ENCODE assay signal across 12 cellular contexts in the genomic region with DNA sequence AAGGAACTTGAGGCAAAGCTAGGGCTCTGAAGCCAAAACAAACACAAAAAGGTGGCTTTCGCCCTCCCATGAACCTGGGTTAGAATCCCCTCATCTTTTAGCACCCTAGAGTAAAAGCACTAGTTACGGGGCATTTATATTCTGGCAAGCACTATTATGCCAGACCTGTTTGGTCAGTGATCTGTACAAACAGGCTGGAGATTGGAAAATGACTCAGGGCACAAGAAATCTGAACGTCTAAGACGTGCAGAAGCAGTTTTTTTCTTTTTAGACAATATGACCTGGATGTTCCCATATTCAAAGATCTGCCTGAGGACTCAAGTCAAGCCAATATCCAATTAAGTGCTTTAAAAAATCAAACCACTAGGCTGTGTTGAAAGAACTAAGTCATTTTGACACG. TPM values are rescaled to one million over a fixed set of nuclear protein-coding genes. Genes with fewer than 3 reads are reported as not detected.
DNase-seq lines count a peak whose midpoint lies in the region; ATAC-seq, FAIRE-seq and TF ChIP-seq lines count a peak whose summit lies in the region.
"Had no signal": no experiment of that assay in that cellular context is flagged by ENCODE, and none has a peak within 500 bp of the region (broad histone marks: within the 10 kb centered on the region; RNA-seq: fewer than 3 reads in every experiment).

No MANE protein-coding gene starts in this region.

- no peak for TF ChIP-seq POLR2A in HepG2 (IDR thresholded peaks at IDR 0.05; ENCODE audit: insufficient read depth in 1 of 2, low read depth in 2 of 2, low read length in 2 of 2)
- TF ChIP-seq POLR2A in right lobe of liver (IDR thresholded peaks at IDR 0.05): no peak
- TF ChIP-seq POLR2A in erythroblast (IDR thresholded peaks at IDR 0.05; ENCODE audit: low read length): no peak

- H3K27ac ChIP-seq in HepG2 (ENCODE audit: extremely low read length, insufficient read depth, low read length) (no peak overlapping the region), right lobe of liver (no peak overlapping the region), keratinocyte (ENCODE audit: control insufficient read depth, insufficient read depth, low read length) (peak overlapping the region; percentile 97)

- no peaks in the 10 kb centered on the region; a peak in 1 of 5 replicates for H3K27me3 ChIP-seq in HepG2 (ENCODE audit: control insufficient read depth in 1 of 2, insufficient read depth in 2 of 2, low read length in 2 of 2)
- no peaks in the 10 kb centered on the region for H3K27me3 ChIP-seq in right lobe of liver
- H3K27me3 ChIP-seq in adipocyte (replicated peaks; ENCODE audit: control insufficient read depth, insufficient read depth, low read length): no peaks in the 10 kb centered on the region
- H3K27me3 ChIP-seq in keratinocyte (ENCODE audit: control insufficient read depth, extremely low read depth, insufficient read depth, low read length): no peaks in the 10 kb centered on the region

- no peak for TF ChIP-seq EP300 in HepG2 (IDR thresholded peaks at IDR 0.05; ENCODE audit: low read depth in 2 of 2, low read length in 2 of 2)
- no peak for TF ChIP-seq EP300 in HepG2 (CRISPR knock-in tag; IDR thresholded peaks at IDR 0.05; ENCODE audit: borderline replicate concordance)

- H3K9me3 ChIP-seq in HepG2 (ENCODE audit: low read length) (no peaks in the 10 kb centered on the region), right lobe of liver (peaks cover 0 to 26% (median 14%) of the 10 kb centered on the region in 4 donors), adipocyte (ENCODE audit: control insufficient read depth, low read length) (peaks cover 33% of the 10 kb centered on the region), keratinocyte (ENCODE audit: control insufficient read depth, low read depth, low read length) (peaks cover 23% of the 10 kb centered on the region)

- BruUV-seq in HepG2 (replicated peaks; lab: Mats Ljungman, UMichigan): no TSS peak

- no peaks in the 10 kb centered on the region for H4K20me1 ChIP-seq in HepG2 (ENCODE audit: insufficient read depth, low read length)
- H4K20me1 ChIP-seq in keratinocyte (ENCODE audit: control insufficient read depth, extremely low read depth, insufficient read depth, low read length): no peaks in the 10 kb centered on the region

- ATAC-seq in HepG2 (no peak), right lobe of liver (no peak), GM21576 (IDR thresholded peaks at IDR 0.05; ENCODE audit: unreplicated experiment) (no peak)

- no peak for TF ChIP-seq RAD21 in HepG2 (CRISPR knock-in tag; IDR thresholded peaks at IDR 0.05)

- DNase-seq in HepG2 (ENCODE audit: low spot score) (no peak), right lobe of liver (no peak), adipocyte (ENCODE audit: low read depth) (no peak), keratinocyte (ENCODE audit: low read depth, low spot score) (no peak), NCI-H1436 (lab: John Stamatoyannopoulos, UW) (no peak), erythroblast (lab: John Stamatoyannopoulos, UW) (no peak), Ammon's horn (ENCODE audit: low spot score) (no peak)
- DNase-seq: activated naive CD4-positive, alpha-beta T cell treated with anti-CD3 and anti-CD28 coated beads, Interleukin-2, amount 50 U/mL, for 16 hours; AML-193; NCI-H1694 had no signal

- no peak for TF ChIP-seq CTCF in HepG2 (CRISPR knock-in tag; IDR thresholded peaks at IDR 0.05)
- no peak for TF ChIP-seq CTCF in right lobe of liver (IDR thresholded peaks at IDR 0.05)
- no peak for TF ChIP-seq CTCF in keratinocyte (optimal IDR thresholded peaks at IDR 0.05 in 1 of 3, IDR thresholded peaks at IDR 0.05 in 1 of 3, conservative IDR thresholded peaks at IDR 0.05 in 1 of 3; ENCODE audit: extremely low read depth in 1 of 3, insufficient read depth in 2 of 3, low read length in 3 of 3)

- FAIRE-seq in HepG2 (lab: Jason Lieb, UNC) (peak; percentile 30), keratinocyte (lab: Jason Lieb, UNC) (peak; percentile 55)
- FAIRE-seq: endothelial cell of umbilical vein had no signal

- H3K4me3 ChIP-seq in HepG2 (replicated peaks in 1 of 3; ENCODE audit: insufficient read depth in 1 of 3, low read depth in 2 of 3, low read length in 3 of 3) (peak overlapping the region in 1 of 3 experiments; percentile 99; a peak in 2 of 6 replicates), right lobe of liver (no peak overlapping the region), adipocyte (ENCODE audit: low read length) (peak overlapping the region; percentile 99), keratinocyte (ENCODE audit: control insufficient read depth in 2 of 3, extremely low read depth in 1 of 3, insufficient read depth in 2 of 3, low read depth in 1 of 3, low read length in 3 of 3) (peak overlapping the region; percentile 73 to 100 (median 94))

- H3K4me2 ChIP-seq in HepG2 (ENCODE audit: low read depth, low read length): peak overlapping the region; percentile 84
- H3K4me2 ChIP-seq in keratinocyte (ENCODE audit: control insufficient read depth, extremely low read depth, insufficient read depth, low read depth, low read length): peak overlapping the region; percentile 87

- H3K4me1 ChIP-seq in HepG2 (ENCODE audit: insufficient read depth, low read length): peaks cover 34% of the 10 kb centered on the region
- H3K4me1 ChIP-seq in right lobe of liver: peaks cover 0 to 20% (median 7%) of the 10 kb centered on the region in 4 donors
- peaks cover 36% of the 10 kb centered on the region for H3K4me1 ChIP-seq in adipocyte (ENCODE audit: control insufficient read depth, insufficient read depth, low read length)
- peaks cover 35% of the 10 kb centered on the region for H3K4me1 ChIP-seq in keratinocyte (ENCODE audit: control insufficient read depth, extremely low read depth, insufficient read depth, low read length)

- POLR2A ChIA-PET in HepG2 (lab: Yijun Ruan, JAX): interaction anchor here (1.0 to 3.5 kb wide), 2 partner anchors 21 to 22 kb away, joined by 7 to 130 read pairs; a partner anchor contains a TSS

- CTCF ChIA-PET in HepG2 (lab: Yijun Ruan, JAX; ENCODE audit: low intra/inter-chr PET ratio, low total read pairs): no interaction called here

- in situ Hi-C loops in HepG2 (cut with HindIII; ENCODE audit: extremely low pct_ligation_motif_present, low pct_unique_long_range_greater_than_20kb): no loop called here

- intact Hi-C loops in HepG2 (cut with micrococcal nuclease; ENCODE audit: unreplicated experiment) (loop anchor here (10.0 kb wide), 2 partner anchors 168 to 1018 kb away; a partner anchor contains a TSS), right lobe of liver (cut with DNase I) (no loop called here)

- dilution Hi-C loops in keratinocyte (cut with MboI; ENCODE audit: extremely low pct_ligation_motif_present, low sequenced_read_pairs): no loop called here

- H2AFZ ChIP-seq in HepG2 (ENCODE audit: low read length) (no peak overlapping the region), keratinocyte (ENCODE audit: control insufficient read depth, low read length) (no peak overlapping the region)

- peaks cover 3% of the 10 kb centered on the region for H3K9me1 ChIP-seq in keratinocyte (ENCODE audit: control insufficient read depth, extremely low read depth, insufficient read depth, low read length)

- 55% methylated on average over 5 of the region's 5 CpGs for WGBS in HepG2 (ENCODE audit: low lambda C conversion rate)
- WGBS in right lobe of liver (ENCODE audit: insufficient coverage, low coverage, low lambda C conversion rate, missing lambda C conversion rate): 90% methylated on average over 5 of the region's 5 CpGs

- peaks cover 30% of the 10 kb centered on the region for H3K79me2 ChIP-seq in HepG2 (ENCODE audit: insufficient read depth, low read length)
- H3K79me2 ChIP-seq in keratinocyte (ENCODE audit: control insufficient read depth, insufficient read depth, low read length): peaks cover 22% of the 10 kb centered on the region

- H3K36me3 ChIP-seq in HepG2 (replicated peaks in 1 of 2; ENCODE audit: control insufficient read depth in 1 of 2, insufficient read depth in 2 of 2, low read length in 2 of 2) (peaks cover 13 to 15% of the 10 kb centered on the region in 2 experiments), right lobe of liver (peaks cover 0 to 26% (median 14%) of the 10 kb centered on the region in 4 donors), adipocyte (ENCODE audit: control insufficient read depth, insufficient read depth, low read length, severe bottlenecking) (peaks cover 58% of the 10 kb centered on the region), keratinocyte (ENCODE audit: control insufficient read depth in 2 of 2, extremely low read depth in 1 of 2, insufficient read depth in 2 of 2, low read length in 2 of 2) (peaks cover 14 to 20% of the 10 kb centered on the region in 2 experiments)

- H3K9ac ChIP-seq in HepG2 (ENCODE audit: insufficient read depth, low read depth, low read length) (peak overlapping the region; percentile 33; the same call in 1 of the 2 replicates), adipocyte (ENCODE audit: low read length) (peak overlapping the region; percentile 97), keratinocyte (ENCODE audit: control insufficient read depth, extremely low read depth, insufficient read depth, low read length) (peak overlapping the region; percentile 97)

RNA-seq across cellular contexts. Expression of a gene that starts 3.0 kb away (rescaled TPM):
- total RNA-seq in HepG2 (2016; rRNA removed; fragmentation: Illumina TruSeq; extraction: Trizol) (9.9 and 12.6 TPM in 2 replicates), right lobe of liver (1 to 10 TPM; 2.8 to 4.5 (median 3.4) TPM)
- total RNA-seq in HepG2 (2016; cell fraction: cytosol; rRNA removed; fragmentation: Illumina TruSeq; extraction: Trizol; ENCODE audit: low read depth): 1.2 and 1.3 TPM in 2 replicates
- total RNA-seq in HepG2 (2016; cell fraction: insoluble cytoplasmic fraction; rRNA removed; fragmentation: Illumina TruSeq; extraction: Trizol): 9.5 and 13.9 TPM in 2 replicates
- total RNA-seq in HepG2 (2016; cell fraction: membrane; rRNA removed; fragmentation: Illumina TruSeq; extraction: Trizol): 4.7 and 6.1 TPM in 2 replicates
- total RNA-seq in HepG2 (2016; cell fraction: nucleus; rRNA removed; fragmentation: Illumina TruSeq; extraction: Trizol): 7.1 and 8.3 TPM in 2 replicates
- polyA plus RNA-seq in HepG2 (2011; rRNA removed) (4.3 TPM in 2 replicates), keratinocyte (8.9 to 12.6 TPM (median 11.6 TPM) in 3 replicates)
- 2.0 and 3.3 TPM in 2 replicates for polyA plus RNA-seq in HepG2 (2011; cell fraction: cytosol; rRNA removed)
- 7.0 and 8.6 TPM in 2 replicates for polyA plus RNA-seq in HepG2 (2011; cell fraction: nucleus; rRNA removed)
- polyA plus RNA-seq in HepG2 (2012): 3.6 and 3.9 TPM in 2 replicates
- polyA plus RNA-seq in HepG2 (2016; cell fraction: cytosol; fragmentation: Illumina TruSeq; extraction: Trizol; ENCODE audit: low read depth): 0.23 and 0.35 TPM in 2 replicates
- polyA plus RNA-seq in HepG2 (2016; cell fraction: insoluble cytoplasmic fraction; fragmentation: Illumina TruSeq; extraction: Trizol; ENCODE audit: low read depth): 7.1 and 7.4 TPM in 2 replicates
- 1.3 and 1.4 TPM in 2 replicates for polyA plus RNA-seq in HepG2 (2016; cell fraction: membrane; fragmentation: Illumina TruSeq; extraction: Trizol; ENCODE audit: low read depth)
- 10.5 and 11.6 TPM in 2 replicates for polyA plus RNA-seq in HepG2 (2016; cell fraction: nucleus; fragmentation: Illumina TruSeq; extraction: Trizol; ENCODE audit: insufficient read depth, low read depth)
- polyA minus RNA-seq in HepG2 (2011; rRNA and poly(A)+ RNA removed; ENCODE audit: low replicate concordance): 6.0 and 6.3 TPM in 2 replicates
- 4.3 and 6.0 TPM in 2 replicates for polyA minus RNA-seq in HepG2 (2011; cell fraction: cytosol; rRNA and poly(A)+ RNA removed)
- polyA minus RNA-seq in HepG2 (2011; cell fraction: nucleus; rRNA and poly(A)+ RNA removed): 6.8 and 11.7 TPM in 2 replicates
- polyA plus RNA-seq in keratinocyte (2011; ENCODE audit: low read depth): 6.0 TPM
- 6.0 and 10.6 TPM in 2 replicates for polyA plus RNA-seq in keratinocyte (2011; cell fraction: cytosol; rRNA removed)
- polyA plus RNA-seq in keratinocyte (2011; cell fraction: nucleus; rRNA removed): 13.0 and 15.3 TPM in 2 replicates
- 7.0 and 8.6 TPM in 2 replicates for polyA plus RNA-seq in keratinocyte (2012; ENCODE audit: low replicate concordance)
- 6.3 to 22.8 TPM (median 21.8 TPM) in 3 replicates for polyA minus RNA-seq in keratinocyte
- polyA minus RNA-seq in keratinocyte (2011; cell fraction: cytosol; rRNA and poly(A)+ RNA removed): 12.1 TPM
- polyA minus RNA-seq in keratinocyte (2011; cell fraction: nucleus; rRNA and poly(A)+ RNA removed): 13.0 and 23.0 TPM in 2 replicates

RNA-seq across cellular contexts. Expression of a gene that starts 22.5 kb away (rescaled TPM):
- 216 and 303 TPM in 2 replicates for total RNA-seq in HepG2 (2016; rRNA removed; fragmentation: Illumina TruSeq; extraction: Trizol)
- 17.8 and 18.7 TPM in 2 replicates for total RNA-seq in HepG2 (2016; cell fraction: cytosol; rRNA removed; fragmentation: Illumina TruSeq; extraction: Trizol; ENCODE audit: low read depth)
- total RNA-seq in HepG2 (2016; cell fraction: insoluble cytoplasmic fraction; rRNA removed; fragmentation: Illumina TruSeq; extraction: Trizol): 220 and 303 TPM in 2 replicates
- 54.4 and 60.8 TPM in 2 replicates for total RNA-seq in HepG2 (2016; cell fraction: membrane; rRNA removed; fragmentation: Illumina TruSeq; extraction: Trizol)
- 120 and 127 TPM in 2 replicates for total RNA-seq in HepG2 (2016; cell fraction: nucleus; rRNA removed; fragmentation: Illumina TruSeq; extraction: Trizol)
- polyA plus RNA-seq in HepG2 (2011; rRNA removed): 93.6 and 133 TPM in 2 replicates
- 55.9 and 84.1 TPM in 2 replicates for polyA plus RNA-seq in HepG2 (2011; cell fraction: cytosol; rRNA removed)
- polyA plus RNA-seq in HepG2 (2011; cell fraction: nucleus; rRNA removed): 20.7 and 25.3 TPM in 2 replicates
- 82.4 and 94.8 TPM in 2 replicates for polyA plus RNA-seq in HepG2 (2012)
- 13.1 and 13.2 TPM in 2 replicates for polyA plus RNA-seq in HepG2 (2016; cell fraction: cytosol; fragmentation: Illumina TruSeq; extraction: Trizol; ENCODE audit: low read depth)
- polyA plus RNA-seq in HepG2 (2016; cell fraction: insoluble cytoplasmic fraction; fragmentation: Illumina TruSeq; extraction: Trizol; ENCODE audit: low read depth): 325 and 342 TPM in 2 replicates
- 41.5 and 41.9 TPM in 2 replicates for polyA plus RNA-seq in HepG2 (2016; cell fraction: membrane; fragmentation: Illumina TruSeq; extraction: Trizol; ENCODE audit: low read depth)
- 149 and 155 TPM in 2 replicates for polyA plus RNA-seq in HepG2 (2016; cell fraction: nucleus; fragmentation: Illumina TruSeq; extraction: Trizol; ENCODE audit: insufficient read depth, low read depth)
- polyA minus RNA-seq in HepG2 (2011; rRNA and poly(A)+ RNA removed; ENCODE audit: low replicate concordance): 55.1 and 153 TPM in 2 replicates
- 59.6 and 62.2 TPM in 2 replicates for polyA minus RNA-seq in HepG2 (2011; cell fraction: cytosol; rRNA and poly(A)+ RNA removed)
- 145 and 152 TPM in 2 replicates for polyA minus RNA-seq in HepG2 (2011; cell fraction: nucleus; rRNA and poly(A)+ RNA removed)
- 10 to 100 TPM; 27.5 to 44.2 (median 32.0) TPM for total RNA-seq in right lobe of liver
- 86.2 to 169 TPM (median 129 TPM) in 3 replicates for polyA plus RNA-seq in keratinocyte
- polyA plus RNA-seq in keratinocyte (2011; ENCODE audit: low read depth): 72.8 TPM
- polyA plus RNA-seq in keratinocyte (2011; cell fraction: cytosol; rRNA removed): 62.6 and 92.8 TPM in 2 replicates
- 61.3 and 85.9 TPM in 2 replicates for polyA plus RNA-seq in keratinocyte (2011; cell fraction: nucleus; rRNA removed)
- polyA plus RNA-seq in keratinocyte (2012; ENCODE audit: low replicate concordance): 46.9 and 110 TPM in 2 replicates
- 51.2 to 89.2 TPM (median 69.7 TPM) in 3 replicates for polyA minus RNA-seq in keratinocyte
- 54.1 TPM for polyA minus RNA-seq in keratinocyte (2011; cell fraction: cytosol; rRNA and poly(A)+ RNA removed)
- 30.2 and 56.5 TPM in 2 replicates for polyA minus RNA-seq in keratinocyte (2011; cell fraction: nucleus; rRNA and poly(A)+ RNA removed)

RNA-seq across cellular contexts. Expression of a gene that starts 58.0 kb away (rescaled TPM):
- 81.5 and 84.6 TPM in 2 replicates for total RNA-seq in HepG2 (2016; rRNA removed; fragmentation: Illumina TruSeq; extraction: Trizol)
- total RNA-seq in HepG2 (2016; cell fraction: cytosol; rRNA removed; fragmentation: Illumina TruSeq; extraction: Trizol; ENCODE audit: low read depth): 62.6 and 67.5 TPM in 2 replicates
- 77.6 and 83.3 TPM in 2 replicates for total RNA-seq in HepG2 (2016; cell fraction: insoluble cytoplasmic fraction; rRNA removed; fragmentation: Illumina TruSeq; extraction: Trizol)
- 58.1 and 63.2 TPM in 2 replicates for total RNA-seq in HepG2 (2016; cell fraction: membrane; rRNA removed; fragmentation: Illumina TruSeq; extraction: Trizol)
- 55.6 and 64.4 TPM in 2 replicates for total RNA-seq in HepG2 (2016; cell fraction: nucleus; rRNA removed; fragmentation: Illumina TruSeq; extraction: Trizol)
- polyA plus RNA-seq in HepG2 (2011; rRNA removed): 55.5 and 57.9 TPM in 2 replicates
- polyA plus RNA-seq in HepG2 (2011; cell fraction: cytosol; rRNA removed): 41.6 and 53.2 TPM in 2 replicates
- polyA plus RNA-seq in HepG2 (2011; cell fraction: nucleus; rRNA removed): 94.8 and 103 TPM in 2 replicates
- 43.1 and 68.0 TPM in 2 replicates for polyA plus RNA-seq in HepG2 (2012)
- polyA plus RNA-seq in HepG2 (2016; cell fraction: cytosol; fragmentation: Illumina TruSeq; extraction: Trizol; ENCODE audit: low read depth): 77.6 and 80.8 TPM in 2 replicates
- 107 and 119 TPM in 2 replicates for polyA plus RNA-seq in HepG2 (2016; cell fraction: insoluble cytoplasmic fraction; fragmentation: Illumina TruSeq; extraction: Trizol; ENCODE audit: low read depth)
- polyA plus RNA-seq in HepG2 (2016; cell fraction: membrane; fragmentation: Illumina TruSeq; extraction: Trizol; ENCODE audit: low read depth): 67.2 and 70.2 TPM in 2 replicates
- polyA plus RNA-seq in HepG2 (2016; cell fraction: nucleus; fragmentation: Illumina TruSeq; extraction: Trizol; ENCODE audit: insufficient read depth, low read depth): 133 and 140 TPM in 2 replicates
- 2.4 and 21.3 TPM in 2 replicates for polyA minus RNA-seq in HepG2 (2011; rRNA and poly(A)+ RNA removed; ENCODE audit: low replicate concordance)
- polyA minus RNA-seq in HepG2 (2011; cell fraction: cytosol; rRNA and poly(A)+ RNA removed): 14.4 and 14.5 TPM in 2 replicates
- polyA minus RNA-seq in HepG2 (2011; cell fraction: nucleus; rRNA and poly(A)+ RNA removed): 28.3 and 31.7 TPM in 2 replicates
- 10 to 100 TPM; 53.3 to 94.0 (median 63.2) TPM for total RNA-seq in right lobe of liver
- 0.18 to 0.63 TPM (median 0.38 TPM) in 3 replicates for polyA plus RNA-seq in keratinocyte
- 3.7 TPM for polyA plus RNA-seq in keratinocyte (2011; ENCODE audit: low read depth)
- polyA plus RNA-seq in keratinocyte (2011; cell fraction: cytosol; rRNA removed): 0.22 and 0.45 TPM in 2 replicates
- 0.93 and 1.5 TPM in 2 replicates for polyA plus RNA-seq in keratinocyte (2011; cell fraction: nucleus; rRNA removed)
- polyA plus RNA-seq in keratinocyte (2012; ENCODE audit: low replicate concordance): 0.16 and 2.1 TPM in 2 replicates
- polyA minus RNA-seq in keratinocyte: 0.13 to 1.1 TPM in 2 of 3 replicates, not detected in the other
- not detected for polyA minus RNA-seq in keratinocyte (2011; cell fraction: cytosol; rRNA and poly(A)+ RNA removed)
- polyA minus RNA-seq in keratinocyte (2011; cell fraction: nucleus; rRNA and poly(A)+ RNA removed): 0.93 TPM in 1 of 2 replicates, not detected in the other

Comparison
In these comparisons a context has a peak if more than half of its experiments do, and no peak if none do; other contexts are left out.
1. H3K4me3 ChIP-seq: peak in adipocyte (single experiment) and keratinocyte (3 of 3); none in right lobe of liver (0 of 3).
2. H3K9ac ChIP-seq: peak in every context shown above with its lines; median percentile 97 in adipocyte; 97 in keratinocyte; 33 in HepG2.